23 cellular contexts compared by ENCODE assay signal in genomic region chr15:54410481-54410880, GRCh38.
"Had no signal": no experiment of that assay in that cellular context is flagged by ENCODE, and none has a peak within 500 bp of the region (broad histone marks: within the 10 kb centered on the region; RNA-seq: fewer than 3 reads in every experiment).

No MANE protein-coding gene starts in this region.

- H3K4me3 ChIP-seq: colonic mucosa, coronary artery, dorsolateral prefrontal cortex, esophagus muscularis mucosa, esophagus squamous epithelium, gastrocnemius medialis, gastroesophageal sphincter, heart left ventricle, heart right ventricle, hepatocyte had no signal

- DNase-seq: colonic mucosa; cortex of kidney; dermis blood vessel endothelial cell; effector CD4-positive, alpha-beta T cell; effector CD8-positive, alpha-beta T cell; effector memory CD4-positive, alpha-beta T cell; effector memory CD8-positive, alpha-beta T cell; endodermal cell; erythroblast; esophagus squamous epithelium; foreskin fibroblast; foreskin keratinocyte; foreskin melanocyte; gastrocnemius medialis; glutamatergic neuron; head of caudate nucleus; heart left ventricle; heart right ventricle had no signal
